9 cellular contexts compared by ENCODE assay signal in the genomic region with DNA sequence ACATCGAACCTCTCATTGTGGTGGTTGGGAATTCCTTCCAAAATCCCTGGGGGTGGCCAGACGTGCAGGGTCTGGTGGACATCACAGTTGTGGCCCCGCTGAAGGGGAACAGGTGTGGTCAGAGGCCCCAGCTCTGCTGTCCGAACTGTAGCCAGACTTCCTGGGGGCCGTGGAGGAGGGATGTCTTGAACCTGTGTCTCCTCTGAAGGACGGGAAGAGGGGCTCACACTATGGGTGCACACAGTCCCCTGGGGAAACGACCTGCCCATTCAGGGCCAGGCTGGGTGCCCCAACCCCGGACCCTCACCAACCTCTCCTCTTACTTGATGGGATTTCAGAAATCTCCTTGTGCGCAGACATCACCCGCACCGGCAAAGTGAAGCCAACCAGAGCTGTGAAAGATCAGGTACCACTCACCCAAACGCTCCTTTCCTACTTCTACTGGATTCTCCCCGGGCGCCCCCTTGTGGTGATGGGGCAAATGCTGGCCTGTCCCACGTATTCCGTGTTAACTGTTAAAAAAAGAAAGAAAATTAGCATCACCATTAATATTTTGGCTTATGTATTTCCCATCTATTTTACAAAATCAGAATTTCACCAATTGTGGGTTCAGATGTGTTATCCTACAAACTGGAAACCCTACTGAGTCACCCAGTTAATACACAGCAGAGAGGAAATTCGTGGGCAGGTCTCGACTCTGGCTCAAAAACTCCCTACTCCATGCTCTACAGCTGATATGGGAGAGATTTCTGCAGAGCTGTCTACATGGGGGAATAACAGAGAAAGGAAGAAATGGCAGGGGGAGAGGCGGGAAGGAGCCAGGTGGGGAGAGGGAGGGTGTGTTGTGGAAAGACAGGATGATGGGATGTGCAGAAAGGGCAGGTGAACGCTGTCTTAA. TPM values are rescaled to one million over a fixed set of nuclear protein-coding genes. Genes with fewer than 3 reads are reported as not detected.
DNase-seq lines count a peak whose midpoint lies in the region; ATAC-seq and TF ChIP-seq lines count a peak whose summit lies in the region.
"Had no signal": no experiment of that assay in that cellular context is flagged by ENCODE, and none has a peak within 500 bp of the region (broad histone marks: within the 10 kb centered on the region; RNA-seq: fewer than 3 reads in every experiment).

No MANE protein-coding gene starts in this region.

- peaks cover 8% of the 10 kb centered on the region for H3K27me3 Mint-ChIP-seq in activated naive CD4-positive, alpha-beta T cell treated with anti-CD3 and anti-CD28 coated beads, Interleukin-2, amount 10 ng/mL, durations not matched to agents 7 days and 5 days

- H3K4me1 ChIP-seq in heart right ventricle, result no peaks in the 10 kb centered on the region

- WGBS in heart right ventricle, 2 donors, result 24 to 28% methylated on average over 20 of the region's 20 CpGs

- peaks cover 0 to 6% (median 0%) of the 10 kb centered on the region in 11 donors for H3K9me3 ChIP-seq in heart right ventricle

- no peak overlapping the region for H3K4me3 ChIP-seq in heart right ventricle

- peak; percentile 40 to 90 (median 68) for TF ChIP-seq CTCF in heart right ventricle (IDR thresholded peaks at IDR 0.05)

- intact Hi-C loops in heart right ventricle (cut with DNase I), result loop anchor here in 7 of 10 donors (5.0 to 10.0 kb wide), 4 partner anchors 209 to 274 kb away; no protein-coding TSS in a partner anchor

- no peak overlapping the region for H3K27ac ChIP-seq in heart right ventricle

- peak in 1 of 8 donors; percentile 51 for ATAC-seq in heart right ventricle
- ATAC-seq in HG03196 (IDR thresholded peaks at IDR 0.05; ENCODE audit: unreplicated experiment), result no peak
- ATAC-seq in HG03280 (IDR thresholded peaks at IDR 0.05; ENCODE audit: unreplicated experiment), result no peak

- H3K36me3 ChIP-seq in heart right ventricle, result no peaks in the 10 kb centered on the region

- H3K27ac Mint-ChIP-seq in activated naive CD4-positive, alpha-beta T cell treated with anti-CD3 and anti-CD28 coated beads, Interleukin-2, amount 10 ng/mL, durations not matched to agents 7 days and 5 days, result no peak overlapping the region
- H3K27ac Mint-ChIP-seq: activated naive CD4-positive, alpha-beta T cell treated with anti-CD3 and anti-CD28 coated beads, Interleukin-2, amount 50 U/mL, for 24 hours had no signal

- H3K27me3 ChIP-seq in heart right ventricle, result peaks cover 0 to 46% (median 21%) of the 10 kb centered on the region in 7 donors

- H3K4me1 Mint-ChIP-seq in activated naive CD4-positive, alpha-beta T cell treated with anti-CD3 and anti-CD28 coated beads, Interleukin-2, amount 10 ng/mL, durations not matched to agents 7 days and 5 days, result no peaks in the 10 kb centered on the region
- H3K4me1 Mint-ChIP-seq: activated naive CD4-positive, alpha-beta T cell treated with anti-CD3 and anti-CD28 coated beads, Interleukin-2, amount 50 U/mL, for 24 hours had no signal

- H3K36me3 Mint-ChIP-seq in activated naive CD4-positive, alpha-beta T cell treated with anti-CD3 and anti-CD28 coated beads, Interleukin-2, amount 10 ng/mL, durations not matched to agents 7 days and 5 days, result no peaks in the 10 kb centered on the region
- H3K36me3 Mint-ChIP-seq: activated naive CD4-positive, alpha-beta T cell treated with anti-CD3 and anti-CD28 coated beads, Interleukin-2, amount 50 U/mL, for 24 hours had no signal

- no peaks in the 10 kb centered on the region for H3K9me3 Mint-ChIP-seq in activated naive CD4-positive, alpha-beta T cell treated with anti-CD3 and anti-CD28 coated beads, Interleukin-2, amount 10 ng/mL, durations not matched to agents 7 days and 5 days
- H3K9me3 Mint-ChIP-seq: activated naive CD4-positive, alpha-beta T cell treated with anti-CD3 and anti-CD28 coated beads, Interleukin-2, amount 50 U/mL, for 24 hours had no signal

- CTCF ChIA-PET in activated naive CD4-positive, alpha-beta T cell treated with anti-CD3 and anti-CD28 coated beads, Interleukin-2, amount 10 ng/mL, durations not matched to agents 7 days and 5 days (lab: Charles Lee), result interaction anchor here (0.8 to 1.2 kb wide), 5 partner anchors 20 to 264 kb away, joined by 3 to 4 read pairs (median 3); no protein-coding TSS in a partner anchor

- peak; percentile 2 for DNase-seq in DMS153 treated with DMSO at 0.1 percent for 48 hours (lab: John Stamatoyannopoulos, UW; ENCODE audit: unreplicated experiment)
- peak; percentile 72 to 79 for DNase-seq in Kasumi-1 (lab: John Stamatoyannopoulos, UW)
- peak; percentile 35 for DNase-seq in SK-N-DZ (ENCODE audit: low spot score)
- DNase-seq in activated naive CD4-positive, alpha-beta T cell treated with anti-CD3 and anti-CD28 coated beads, Interleukin-2, amount 10 ng/mL, durations not matched to agents 7 days and 5 days, result peak; percentile 81
- DNase-seq in heart right ventricle, result peak; percentile 40 to 46
- DNase-seq in putamen (ENCODE audit: low spot score), result peak; percentile 19

- no peak overlapping the region for H3K4me3 Mint-ChIP-seq in activated naive CD4-positive, alpha-beta T cell treated with anti-CD3 and anti-CD28 coated beads, Interleukin-2, amount 10 ng/mL, durations not matched to agents 7 days and 5 days
- H3K4me3 Mint-ChIP-seq: activated naive CD4-positive, alpha-beta T cell treated with anti-CD3 and anti-CD28 coated beads, Interleukin-2, amount 50 U/mL, for 24 hours had no signal

RNA-seq across cellular contexts. Expression of a gene that starts 28.1 kb away (rescaled TPM):
- polyA plus RNA-seq in SK-N-DZ (2014; cell fraction: cytosol; rRNA removed), result not detected in 2 replicates
- polyA plus RNA-seq in SK-N-DZ (2014; cell fraction: nucleus; rRNA removed), result not detected in 2 replicates
- total RNA-seq in heart right ventricle, result 1 to 10 TPM in 2 of 10 donors, under 1 TPM in 7, not detected in 1; 0.15 to 3.0 (median 0.61) TPM
- polyA plus RNA-seq in heart right ventricle, result under 1 TPM in 1 of 2 donors, not detected in 1; 0.06 TPM

RNA-seq across cellular contexts. Expression of a gene that starts 35.9 kb away (rescaled TPM):
- polyA plus RNA-seq in SK-N-DZ (2014; cell fraction: cytosol; rRNA removed), result not detected in 2 replicates
- polyA plus RNA-seq in SK-N-DZ (2014; cell fraction: nucleus; rRNA removed), result not detected in 2 replicates
- not detected for total RNA-seq in heart right ventricle
- not detected for polyA plus RNA-seq in heart right ventricle

Comparison
In these comparisons a context has a peak if more than half of its experiments do, and no peak if none do; other contexts are left out.
1. DNase-seq: peak in every context shown above with its lines; median percentile 81 in activated naive CD4-positive, alpha-beta T cell treated with anti-CD3 and anti-CD28 coated beads, Interleukin-2, amount 10 ng/mL, durations not matched to agents 7 days and 5 days; 76 in Kasumi-1; 43 in heart right ventricle; 35 in SK-N-DZ; 19 in putamen; 2 in DMS153 treated with DMSO at 0.1 percent for 48 hours.